Comparison of ENCODE assay signal across 19 cellular contexts in genomic region chr1:244314921-244315544, GRCh38.
DNase-seq lines count a peak whose midpoint lies in the region; ATAC-seq and TF ChIP-seq lines count a peak whose summit lies in the region.
"Had no signal": no experiment of that assay in that cellular context is flagged by ENCODE, and none has a peak within 500 bp of the region (broad histone marks: within the 10 kb centered on the region; RNA-seq: fewer than 3 reads in every experiment).

No MANE protein-coding gene starts in this region.

- no peak for TF ChIP-seq CTCF in CD14-positive monocyte (IDR thresholded peaks at IDR 0.05)
- TF ChIP-seq CTCF in WERI-Rb-1 (IDR thresholded peaks at IDR 0.05; ENCODE audit: low read depth, low read length), result no peak

- intact Hi-C loops in CD14-positive monocyte (cut with micrococcal nuclease), result loop anchor here (5.0 to 10.0 kb wide), 2 partner anchors 37 to 140 kb away; partner anchors contain the start of gene ADSS2 (in 1 of the 2)

- H3K27me3 ChIP-seq in MG63, result no peaks in the 10 kb centered on the region
- no peaks in the 10 kb centered on the region for H3K27me3 ChIP-seq in WERI-Rb-1 (ENCODE audit: insufficient read depth, low read depth, severe bottlenecking)

- H3K9me3 Mint-ChIP-seq in CD14-positive monocyte, result peaks cover 0 to 7% (median 0%) of the 10 kb centered on the region in 7 donors
- no peaks in the 10 kb centered on the region for H3K9me3 Mint-ChIP-seq in natural killer cell treated with Interleukin-12 subunit alpha and Interleukin-12 subunit beta and Interleukin-15 and Interleukin-18, amount 100 ng/mL, for 72 hours
- no peaks in the 10 kb centered on the region for H3K9me3 Mint-ChIP-seq in activated T-cell treated with anti-CD3 and anti-CD28 coated beads, Interleukin-2, amount 50 U/mL, for 24 hours

- no peak for ATAC-seq in natural killer cell treated with Interleukin-12 subunit alpha and Interleukin-12 subunit beta and Interleukin-15 and Interleukin-18, amount 100 ng/mL, for 72 hours
- ATAC-seq: HepG2 had no signal

- no peaks in the 10 kb centered on the region for H3K27me3 Mint-ChIP-seq in CD14-positive monocyte (ENCODE audit: low read depth in 3 of 3)
- no peaks in the 10 kb centered on the region for H3K27me3 Mint-ChIP-seq in natural killer cell treated with Interleukin-12 subunit alpha and Interleukin-12 subunit beta and Interleukin-15 and Interleukin-18, amount 100 ng/mL, for 72 hours
- no peaks in the 10 kb centered on the region for H3K27me3 Mint-ChIP-seq in activated T-cell treated with anti-CD3 and anti-CD28 coated beads, Interleukin-2, amount 50 U/mL, for 24 hours
- H3K27me3 Mint-ChIP-seq: B cell; CD4-positive, alpha-beta memory T cell had no signal

- DNase-seq in CD14-positive monocyte (ENCODE audit: low spot score) (no peak), MG63 (peak; percentile 33), fibroblast of gingiva (ENCODE audit: low read depth) (peak; percentile 38), WERI-Rb-1 (no peak), NCI-H774 (lab: John Stamatoyannopoulos, UW) (no peak), hippocampal formation (lab: John Stamatoyannopoulos, UW) (no peak)
- DNase-seq in natural killer cell treated with Interleukin-12 subunit alpha and Interleukin-12 subunit beta and Interleukin-15 and Interleukin-18, amount 100 ng/mL, for 72 hours (ENCODE audit: low spot score), result no peak
- DNase-seq in activated T-cell treated with anti-CD3 and anti-CD28 coated beads, Interleukin-2, amount 50 U/mL, for 24 hours, result no peak
- DNase-seq: CD4-positive, alpha-beta memory T cell; DMS79 treated with DMSO at 0.1 percent for 48 hours; GDM1; Kasumi-1; NCI-H1417; NCI-H2029; NCI-H2171 treated with DMSO at 0.1 percent for 48 hours; NCI-H510A; SHP77 treated with DMSO at 0.1 percent for 48 hours had no signal

- H3K27ac ChIP-seq in WERI-Rb-1, result no peak overlapping the region

- peaks cover 2% of the 10 kb centered on the region; the same call in 1 of the 2 replicates for H3K9me3 ChIP-seq in MG63
- H3K9me3 ChIP-seq in WERI-Rb-1 (ENCODE audit: severe bottlenecking), result no peaks in the 10 kb centered on the region

- H3K4me3 Mint-ChIP-seq in CD14-positive monocyte, result no peak overlapping the region
- H3K4me3 Mint-ChIP-seq in natural killer cell treated with Interleukin-12 subunit alpha and Interleukin-12 subunit beta and Interleukin-15 and Interleukin-18, amount 100 ng/mL, for 72 hours, result peak overlapping the region; percentile 29
- H3K4me3 Mint-ChIP-seq in activated T-cell treated with anti-CD3 and anti-CD28 coated beads, Interleukin-2, amount 50 U/mL, for 24 hours, result no peak overlapping the region
- H3K4me3 Mint-ChIP-seq: B cell; CD4-positive, alpha-beta memory T cell had no signal

- H3K36me3 ChIP-seq in MG63 (no peaks in the 10 kb centered on the region), WERI-Rb-1 (no peaks in the 10 kb centered on the region)

- peaks cover 37% of the 10 kb centered on the region for H3K4me1 Mint-ChIP-seq in CD14-positive monocyte
- peaks cover 51 to 71% of the 10 kb centered on the region in 2 donors for H3K4me1 Mint-ChIP-seq in natural killer cell treated with Interleukin-12 subunit alpha and Interleukin-12 subunit beta and Interleukin-15 and Interleukin-18, amount 100 ng/mL, for 72 hours (ENCODE audit: low read depth in 2 of 2)
- H3K4me1 Mint-ChIP-seq in activated T-cell treated with anti-CD3 and anti-CD28 coated beads, Interleukin-2, amount 50 U/mL, for 24 hours (ENCODE audit: low read depth), result peaks cover 16% of the 10 kb centered on the region

- peaks cover 37 to 70% of the 10 kb centered on the region in 2 donors for H3K36me3 Mint-ChIP-seq in CD14-positive monocyte
- peaks cover 8% of the 10 kb centered on the region for H3K36me3 Mint-ChIP-seq in natural killer cell treated with Interleukin-12 subunit alpha and Interleukin-12 subunit beta and Interleukin-15 and Interleukin-18, amount 100 ng/mL, for 72 hours
- no peaks in the 10 kb centered on the region for H3K36me3 Mint-ChIP-seq in activated T-cell treated with anti-CD3 and anti-CD28 coated beads, Interleukin-2, amount 50 U/mL, for 24 hours (ENCODE audit: low read depth)

- H3K27ac Mint-ChIP-seq in CD14-positive monocyte, result peak overlapping the region in 5 of 7 donors; percentile 21 to 70 (median 24)
- peak overlapping the region; percentile 51 to 56 for H3K27ac Mint-ChIP-seq in natural killer cell treated with Interleukin-12 subunit alpha and Interleukin-12 subunit beta and Interleukin-15 and Interleukin-18, amount 100 ng/mL, for 72 hours
- H3K27ac Mint-ChIP-seq in activated T-cell treated with anti-CD3 and anti-CD28 coated beads, Interleukin-2, amount 50 U/mL, for 24 hours, result no peak overlapping the region
- H3K27ac Mint-ChIP-seq: B cell had no signal

- H3K4me3 ChIP-seq in MG63 (no peak overlapping the region), WERI-Rb-1 (ENCODE audit: low read depth, low read length) (no peak overlapping the region)

Comparison
In these comparisons a context has a peak if more than half of its experiments do, and no peak if none do; other contexts are left out.
1. DNase-seq: peak in MG63 (single experiment) and fibroblast of gingiva (single experiment); none in CD14-positive monocyte (single experiment), natural killer cell treated with Interleukin-12 subunit alpha and Interleukin-12 subunit beta and Interleukin-15 and Interleukin-18, amount 100 ng/mL, for 72 hours (single experiment), WERI-Rb-1 (single experiment), NCI-H774 (single experiment), activated T-cell treated with anti-CD3 and anti-CD28 coated beads, Interleukin-2, amount 50 U/mL, for 24 hours (single experiment) and hippocampal formation (0 of 2).